ENCODE assay signal across 17 cellular contexts in genomic region chr7:39509441-39509840, GRCh38.
"Had no signal": no experiment of that assay in that cellular context is flagged by ENCODE, and none has a peak within 500 bp of the region (broad histone marks: within the 10 kb centered on the region; RNA-seq: fewer than 3 reads in every experiment).

No MANE protein-coding gene starts in this region.

- ATAC-seq: activated CD4-positive, CD25-positive, alpha-beta regulatory T cell treated with anti-CD3 and anti-CD28 coated beads, Interleukin-2, amount 50 U/mL, for 24 hours; gastrocnemius medialis; heart left ventricle; left lung; right lobe of liver; upper lobe of right lung had no signal

- H3K4me1 ChIP-seq: gastrocnemius medialis, heart left ventricle, prostate gland, right lobe of liver, upper lobe of right lung had no signal

- H3K9me3 Mint-ChIP-seq: activated naive CD8-positive, alpha-beta T cell treated with anti-CD3 and anti-CD28 coated beads, Interleukin-2, amount 10 ng/mL, durations not matched to agents 7 days and 5 days; activated T-cell treated with anti-CD3 and anti-CD28 coated beads, Interleukin-2, amount 50 U/mL, for 72 hours; neural crest cell; T-helper 2 cell treated with Interferon-gamma antibody and Interleukin-4, amounts not matched to agents 5 μg/mL and 100 μg/mL, for 36 hours had no signal

- H3K4me1 Mint-ChIP-seq: neural crest cell had no signal

- H3K4me3 Mint-ChIP-seq: activated T-cell treated with anti-CD3 and anti-CD28 coated beads, Interleukin-2, amount 50 U/mL, for 72 hours; neural crest cell; T-helper 2 cell treated with Interferon-gamma antibody and Interleukin-4, amounts not matched to agents 5 μg/mL and 100 μg/mL, for 36 hours had no signal

- H3K36me3 ChIP-seq: gastrocnemius medialis, heart left ventricle, left lung, prostate gland, right lobe of liver, thoracic aorta, upper lobe of right lung had no signal

- H3K27me3 ChIP-seq: gastrocnemius medialis, heart left ventricle, left lung, right lobe of liver, upper lobe of right lung had no signal

- DNase-seq: activated CD8-positive, alpha-beta memory T cell treated with anti-CD3 and anti-CD28 coated beads, Interleukin-2, amount 50 U/mL, for 48 hours; activated gamma-delta T cell treated with Interleukin-2 at 50 U/mL for 16 hours; activated naive CD8-positive, alpha-beta T cell treated with anti-CD3 and anti-CD28 coated beads, Interleukin-2, amount 10 ng/mL, durations not matched to agents 7 days and 5 days; cerebellar nuclear complex; effector CD8-positive, alpha-beta T cell; gastrocnemius medialis; heart left ventricle; left lung; right lobe of liver; upper lobe of right lung had no signal

- H3K27ac Mint-ChIP-seq: activated naive CD8-positive, alpha-beta T cell treated with anti-CD3 and anti-CD28 coated beads, Interleukin-2, amount 10 ng/mL, durations not matched to agents 7 days and 5 days; T-helper 2 cell treated with Interferon-gamma antibody and Interleukin-4, amounts not matched to agents 5 μg/mL and 100 μg/mL, for 36 hours had no signal

- H3K9me3 ChIP-seq: gastrocnemius medialis, heart left ventricle, left lung, prostate gland, right lobe of liver, thoracic aorta, upper lobe of right lung had no signal

- H3K36me3 Mint-ChIP-seq: activated naive CD8-positive, alpha-beta T cell treated with anti-CD3 and anti-CD28 coated beads, Interleukin-2, amount 10 ng/mL, durations not matched to agents 7 days and 5 days had no signal

- H3K4me3 ChIP-seq: gastrocnemius medialis, heart left ventricle, left lung, prostate gland, right lobe of liver, thoracic aorta, upper lobe of right lung had no signal

- H3K27ac ChIP-seq: epithelial cell of prostate, gastrocnemius medialis, heart left ventricle, left lung, prostate gland, right lobe of liver, thoracic aorta, upper lobe of right lung had no signal
